ENCODE assay signal across 15 cellular contexts in the genomic region with DNA sequence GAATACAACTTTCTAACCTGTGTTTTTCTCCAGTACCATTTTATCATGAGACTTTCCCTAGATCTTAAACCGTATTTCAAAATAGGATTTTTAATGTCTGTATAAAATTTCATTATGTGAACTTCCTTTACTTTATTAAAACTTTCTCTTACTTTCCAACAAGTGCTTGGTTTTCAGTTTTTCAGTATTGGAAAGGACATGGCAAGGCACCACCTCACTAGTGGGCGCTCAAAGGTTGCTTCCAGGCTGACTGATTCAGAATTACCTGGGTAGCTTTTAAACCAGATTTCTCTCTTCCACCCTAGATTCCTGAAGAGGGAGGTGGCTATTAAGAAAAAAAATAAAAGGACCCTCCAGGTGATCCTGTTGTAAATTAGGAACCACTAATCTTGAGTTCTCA.
DNase-seq lines count a peak whose midpoint lies in the region; ATAC-seq and TF ChIP-seq lines count a peak whose summit lies in the region.
"Had no signal": no experiment of that assay in that cellular context is flagged by ENCODE, and none has a peak within 500 bp of the region (broad histone marks: within the 10 kb centered on the region; RNA-seq: fewer than 3 reads in every experiment).

No MANE protein-coding gene starts in this region.

- H3K27ac Mint-ChIP-seq in activated CD4-positive, alpha-beta T cell treated with anti-CD3 and anti-CD28 coated beads for 36 hours = no peak overlapping the region
- H3K27ac Mint-ChIP-seq: activated CD4-positive, alpha-beta memory T cell treated with anti-CD3 and anti-CD28 coated beads for 36 hours; activated T-helper 17 cell treated with anti-CD3 and anti-CD28 coated beads, Interleukin-2, amount 50 U/mL, for 72 hours; CD8-positive, alpha-beta memory T cell; HFFc6 had no signal

- no peaks in the 10 kb centered on the region for H3K4me1 Mint-ChIP-seq in activated CD4-positive, alpha-beta T cell treated with anti-CD3 and anti-CD28 coated beads for 36 hours
- H3K4me1 Mint-ChIP-seq: activated T-helper 17 cell treated with anti-CD3 and anti-CD28 coated beads, Interleukin-2, amount 50 U/mL, for 72 hours; CD8-positive, alpha-beta memory T cell had no signal

- no peaks in the 10 kb centered on the region for H3K9me2 ChIP-seq in DOHH2 (replicated peaks; ENCODE audit: control insufficient read depth, low read length)

- POLR2A ChIA-PET in HEK293 (lab: Yijun Ruan, JAX) = no interaction called here
- POLR2A ChIA-PET in activated CD4-positive, alpha-beta T cell treated with anti-CD3 and anti-CD28 coated beads for 36 hours (lab: Charles Lee) = interaction anchor here (0.7 kb wide), 1 partner anchor 54 kb away, joined by 4 read pairs; no protein-coding TSS in a partner anchor

- H3K27ac ChIP-seq in DOHH2 (ENCODE audit: low read depth, low read length) = no peak overlapping the region
- no peak overlapping the region for H3K27ac ChIP-seq in HEK293 (ENCODE audit: extremely low read depth, low read depth, low read length)
- no peak overlapping the region for H3K27ac ChIP-seq in stomach
- H3K27ac ChIP-seq: neutrophil had no signal

- no peaks in the 10 kb centered on the region for H3K27me3 ChIP-seq in DOHH2 (ENCODE audit: control insufficient read depth, low read length)
- H3K27me3 ChIP-seq in stomach = no peaks in the 10 kb centered on the region
- H3K27me3 ChIP-seq: neutrophil had no signal

- intact Hi-C loops in stomach (cut with DNase I; ENCODE audit: low total_unique reads) = no loop called here
- intact Hi-C loops in activated CD4-positive, alpha-beta T cell treated with anti-CD3 and anti-CD28 coated beads for 36 hours (cut with DNase I, micrococcal nuclease) = no loop called here

- H3K4me3 ChIP-seq in DOHH2 (ENCODE audit: low read length) (no peak overlapping the region), HEK293 (ENCODE audit: low read depth, low read length) (no peak overlapping the region), stomach (no peak overlapping the region)

- no peaks in the 10 kb centered on the region for H3K9me3 ChIP-seq in DOHH2 (ENCODE audit: control insufficient read depth, insufficient read depth, low read length)
- H3K9me3 ChIP-seq in HEK293 (ENCODE audit: control insufficient read depth, insufficient read depth, low read depth, low read length) = no peaks in the 10 kb centered on the region
- no peaks in the 10 kb centered on the region for H3K9me3 ChIP-seq in stomach
- H3K9me3 ChIP-seq: neutrophil had no signal

- H3K4me1 ChIP-seq in DOHH2 (ENCODE audit: control insufficient read depth, low read length) (no peaks in the 10 kb centered on the region), HEK293 (ENCODE audit: control insufficient read depth, insufficient read depth, low read length) (no peaks in the 10 kb centered on the region), stomach (peaks cover 0 to 6% (median 0%) of the 10 kb centered on the region in 4 donors)

- in situ Hi-C loops in SK-MEL-5 (cut with HindIII; ENCODE audit: low pct_unique_long_range_greater_than_20kb, low sequenced_read_pairs) = no loop called here

- H3K36me3 ChIP-seq in DOHH2 (ENCODE audit: control insufficient read depth, low read length) (no peaks in the 10 kb centered on the region), HEK293 (ENCODE audit: control insufficient read depth in 2 of 2, insufficient read depth in 1 of 2, low read length in 2 of 2) (no peaks in the 10 kb centered on the region), stomach (no peaks in the 10 kb centered on the region)
- H3K36me3 ChIP-seq: neutrophil had no signal

- H3K36me3 Mint-ChIP-seq in activated CD4-positive, alpha-beta T cell treated with anti-CD3 and anti-CD28 coated beads for 36 hours (ENCODE audit: low read depth) = no peaks in the 10 kb centered on the region
- H3K36me3 Mint-ChIP-seq: activated CD4-positive, alpha-beta memory T cell treated with anti-CD3 and anti-CD28 coated beads for 36 hours; CD8-positive, alpha-beta memory T cell had no signal

- CTCF ChIA-PET in HEK293 (lab: Yijun Ruan, JAX) = interaction anchor here (0.6 to 0.7 kb wide), 2 partner anchors 205 to 241 kb away, joined by 3 to 4 read pairs; no protein-coding TSS in a partner anchor
- CTCF ChIA-PET in activated CD4-positive, alpha-beta T cell treated with anti-CD3 and anti-CD28 coated beads for 36 hours (lab: Charles Lee) = no interaction called here

- no peaks in the 10 kb centered on the region for H3K79me2 ChIP-seq in DOHH2 (ENCODE audit: control insufficient read depth, low read length)

- H3K4me3 Mint-ChIP-seq in activated CD4-positive, alpha-beta T cell treated with anti-CD3 and anti-CD28 coated beads for 36 hours = no peak overlapping the region
- H3K4me3 Mint-ChIP-seq: activated CD4-positive, alpha-beta memory T cell treated with anti-CD3 and anti-CD28 coated beads for 36 hours; activated T-helper 17 cell treated with anti-CD3 and anti-CD28 coated beads, Interleukin-2, amount 50 U/mL, for 72 hours; CD8-positive, alpha-beta memory T cell; HFFc6 had no signal

- no peak for ATAC-seq in activated CD4-positive, alpha-beta T cell treated with anti-CD3 and anti-CD28 coated beads for 36 hours
- no peak for ATAC-seq in GM19467 (IDR thresholded peaks at IDR 0.05; ENCODE audit: unreplicated experiment)
- ATAC-seq: activated T-helper 17 cell treated with anti-CD3 and anti-CD28 coated beads, Interleukin-2, amount 50 U/mL, for 72 hours had no signal

- H3F3A ChIP-seq in DOHH2 (ENCODE audit: control insufficient read depth, insufficient read depth) = no peaks in the 10 kb centered on the region

- TF ChIP-seq POLR2A in stomach (IDR thresholded peaks at IDR 0.05) = no peak

- H3K4me2 ChIP-seq in DOHH2 (ENCODE audit: low read length) = no peak overlapping the region

- TF ChIP-seq CTCF in DOHH2 (IDR thresholded peaks at IDR 0.05; ENCODE audit: low read depth, low read length, poor library complexity, severe bottlenecking) = peak; percentile 35
- no peak for TF ChIP-seq CTCF in HEK293 (tag by site-specific recombination; IDR thresholded peaks at IDR 0.05)
- peak in 2 of 7 experiments; percentile 23 to 27 for TF ChIP-seq CTCF in stomach (IDR thresholded peaks at IDR 0.05)

- no peaks in the 10 kb centered on the region for H3K27me3 Mint-ChIP-seq in activated CD4-positive, alpha-beta T cell treated with anti-CD3 and anti-CD28 coated beads for 36 hours
- H3K27me3 Mint-ChIP-seq: activated CD4-positive, alpha-beta memory T cell treated with anti-CD3 and anti-CD28 coated beads for 36 hours had no signal

- peaks cover 2% of the 10 kb centered on the region for H3K9me3 Mint-ChIP-seq in activated CD4-positive, alpha-beta T cell treated with anti-CD3 and anti-CD28 coated beads for 36 hours (ENCODE audit: low read depth)
- H3K9me3 Mint-ChIP-seq: activated CD4-positive, alpha-beta memory T cell treated with anti-CD3 and anti-CD28 coated beads for 36 hours had no signal

- 58 to 78% (median 61%) methylated on average over 2 of the region's 2 CpGs for WGBS in stomach, 5 donors

- TF ChIP-seq EP300 in stomach (IDR thresholded peaks at IDR 0.05) = no peak

- H4K20me1 ChIP-seq in DOHH2 (ENCODE audit: control insufficient read depth, insufficient read depth, low read depth, low read length) = no peaks in the 10 kb centered on the region

- DNase-seq in SK-MEL-5 (ENCODE audit: low read depth, low spot score) = peak; percentile 46
- peak; percentile 23 for DNase-seq in kidney tubule cell (ENCODE audit: low spot score)
- no peak for DNase-seq in stomach
- no peak for DNase-seq in activated CD4-positive, alpha-beta T cell treated with anti-CD3 and anti-CD28 coated beads for 36 hours
- DNase-seq: activated CD4-positive, alpha-beta memory T cell treated with anti-CD3 and anti-CD28 coated beads for 36 hours; CD8-positive, alpha-beta memory T cell; HFFc6; mesenchymal stem cell; NCI-H446 treated with DMSO at 0.1 percent for 48 hours; Right ventricle myocardium superior had no signal

TF ChIP-seq in HEK293, 187 proteins besides CTCF, POLR2A, EP300 and RAD21:
- TF ChIP-seq ZBTB21 (tag by site-specific recombination; IDR thresholded peaks at IDR 0.05) = no peak
- TF ChIP-seq ZNF354C (tag by site-specific recombination; IDR thresholded peaks at IDR 0.05; ENCODE audit: borderline replicate concordance, low read depth) = no peak
- TF ChIP-seq GLIS2 (tag by site-specific recombination; IDR thresholded peaks at IDR 0.05) = no peak
- TF ChIP-seq, protein P1, sequence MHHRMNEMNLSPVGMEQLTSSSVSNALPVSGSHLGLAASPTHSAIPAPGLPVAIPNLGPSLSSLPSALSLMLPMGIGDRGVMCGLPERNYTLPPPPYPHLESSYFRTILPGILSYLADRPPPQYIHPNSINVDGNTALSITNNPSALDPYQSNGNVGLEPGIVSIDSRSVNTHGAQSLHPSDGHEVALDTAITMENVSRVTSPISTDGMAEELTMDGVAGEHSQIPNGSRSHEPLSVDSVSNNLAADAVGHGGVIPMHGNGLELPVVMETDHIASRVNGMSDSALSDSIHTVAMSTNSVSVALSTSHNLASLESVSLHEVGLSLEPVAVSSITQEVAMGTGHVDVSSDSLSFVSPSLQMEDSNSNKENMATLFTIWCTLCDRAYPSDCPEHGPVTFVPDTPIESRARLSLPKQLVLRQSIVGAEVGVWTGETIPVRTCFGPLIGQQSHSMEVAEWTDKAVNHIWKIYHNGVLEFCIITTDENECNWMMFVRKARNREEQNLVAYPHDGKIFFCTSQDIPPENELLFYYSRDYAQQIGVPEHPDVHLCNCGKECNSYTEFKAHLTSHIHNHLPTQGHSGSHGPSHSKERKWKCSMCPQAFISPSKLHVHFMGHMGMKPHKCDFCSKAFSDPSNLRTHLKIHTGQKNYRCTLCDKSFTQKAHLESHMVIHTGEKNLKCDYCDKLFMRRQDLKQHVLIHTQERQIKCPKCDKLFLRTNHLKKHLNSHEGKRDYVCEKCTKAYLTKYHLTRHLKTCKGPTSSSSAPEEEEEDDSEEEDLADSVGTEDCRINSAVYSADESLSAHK (tag by site-specific recombination; IDR thresholded peaks at IDR 0.05) = no peak
- TF ChIP-seq PRDM1 (tag by site-specific recombination; IDR thresholded peaks at IDR 0.05) = peak; percentile 82

Comparison
In these comparisons a context has a peak if more than half of its experiments do, and no peak if none do; other contexts are left out.
1. DNase-seq: peak in SK-MEL-5 (single experiment) and kidney tubule cell (single experiment); none in stomach (single experiment) and activated CD4-positive, alpha-beta T cell treated with anti-CD3 and anti-CD28 coated beads for 36 hours (single experiment).